22 cellular contexts compared by ENCODE assay signal in genomic region chr6:15369838-15370237, GRCh38.
A peak's percentile ranks its signal among the peaks of the same experiment; 100 is the strongest.
DNase-seq lines count a peak whose midpoint lies in the region; ATAC-seq lines count a peak whose summit lies in the region.
"Had no signal": no experiment of that assay in that cellular context is flagged by ENCODE, and none has a peak within 500 bp of the region (broad histone marks: within the 10 kb centered on the region; RNA-seq: fewer than 3 reads in every experiment).

No MANE protein-coding gene starts in this region.

- ATAC-seq in T-helper 17 cell: no peak
- ATAC-seq in naive B cell (ENCODE audit: low read depth in 2 of 2): no peak
- ATAC-seq in GM19324 (IDR thresholded peaks at IDR 0.05; ENCODE audit: low FRiP score, unreplicated experiment): no peak
- ATAC-seq: body of pancreas, gastrocnemius medialis, HCT116, pancreas, PC-3 had no signal

- H3K27me3 Mint-ChIP-seq in T-helper 17 cell: no peaks in the 10 kb centered on the region
- no peaks in the 10 kb centered on the region for H3K27me3 Mint-ChIP-seq in naive B cell
- H3K27me3 Mint-ChIP-seq: activated CD4-positive, alpha-beta T cell treated with anti-CD3 and anti-CD28 coated beads, Interleukin-2, amount 10 ng/mL, durations not matched to agents 7 days and 5 days had no signal

- peaks cover 9 to 24% (median 13%) of the 10 kb centered on the region in 11 experiments for H3K36me3 ChIP-seq in BLaER1 treated with 17β-estradiol and CSF1 and Interleukin-3, amounts not matched to agents 10 nM and 100 nM
- H3K36me3 ChIP-seq: colonic mucosa, gastrocnemius medialis, pancreas had no signal

- H3K9me3 ChIP-seq in BLaER1 treated with 17β-estradiol and CSF1 and Interleukin-3, amounts not matched to agents 10 nM and 100 nM (replicated peaks in 1 of 11): no peaks in the 10 kb centered on the region
- no peaks in the 10 kb centered on the region for H3K9me3 ChIP-seq in T-helper 17 cell (ENCODE audit: control insufficient read depth, low read length, poor library complexity, severe bottlenecking)
- H3K9me3 ChIP-seq: body of pancreas, colonic mucosa, gastrocnemius medialis, pancreas, testis had no signal

- H3K36me3 Mint-ChIP-seq in T-helper 17 cell (ENCODE audit: low read depth) (no peaks in the 10 kb centered on the region), naive B cell (peaks cover 0 to 7% of the 10 kb centered on the region in 2 donors)

- H3K27me3 ChIP-seq in BLaER1 treated with 17β-estradiol and CSF1 and Interleukin-3, amounts not matched to agents 10 nM and 100 nM: no peaks in the 10 kb centered on the region
- H3K27me3 ChIP-seq: body of pancreas, colonic mucosa, gastrocnemius medialis, pancreas, testis had no signal

- peak overlapping the region; percentile 48 for H3K27ac Mint-ChIP-seq in T-helper 17 cell
- peak overlapping the region in 5 of 6 donors; percentile 3 to 83 (median 6) for H3K27ac Mint-ChIP-seq in naive B cell
- H3K27ac Mint-ChIP-seq: activated CD4-positive, alpha-beta T cell treated with anti-CD3 and anti-CD28 coated beads, Interleukin-2, amount 10 ng/mL, durations not matched to agents 7 days and 5 days had no signal

- H3K4me2 ChIP-seq in BLaER1 treated with 17β-estradiol and CSF1 and Interleukin-3, amounts not matched to agents 10 nM and 100 nM: peak overlapping the region; percentile 52 to 90 (median 78)

- peak; percentile 19 for DNase-seq in EH (ENCODE audit: low read depth)
- DNase-seq in T-helper 17 cell: no peak
- DNase-seq in naive B cell: no peak
- DNase-seq in HK-2 (ENCODE audit: unreplicated experiment): no peak
- DNase-seq in NCI-H2029 (lab: John Stamatoyannopoulos, UW): no peak
- DNase-seq: activated CD4-positive, alpha-beta T cell treated with anti-CD3 and anti-CD28 coated beads, Interleukin-2, amount 10 ng/mL, durations not matched to agents 7 days and 5 days; activated CD8-positive, alpha-beta memory T cell treated with anti-CD3 and anti-CD28 coated beads, Interleukin-2, amount 50 U/mL, for 48 hours; activated naive CD4-positive, alpha-beta T cell treated with Interleukin-2 at 50 U/mL for 16 hours; body of pancreas; colonic mucosa; DMS79 treated with DMSO at 0.1 percent for 48 hours; gastrocnemius medialis; NCI-H187; NCI-H524 treated with DMSO at 0.1 percent for 48 hours; pancreas; PC-3; stimulated activated CD4-positive, alpha-beta T cell treated with anti-CD3 and anti-CD28 coated beads, Interleukin-2, amount 100 ng/mL, for 48 hours; testis had no signal

- H3K4me1 Mint-ChIP-seq in T-helper 17 cell (peaks cover 32% of the 10 kb centered on the region), naive B cell (peaks cover 46 to 66% (median 56%) of the 10 kb centered on the region in 3 donors)

- H3K4me3 Mint-ChIP-seq in T-helper 17 cell: no peak overlapping the region
- H3K4me3 Mint-ChIP-seq in naive B cell: peak overlapping the region in 2 of 8 donors; percentile 39 to 64
- H3K4me3 Mint-ChIP-seq: activated CD4-positive, alpha-beta T cell treated with anti-CD3 and anti-CD28 coated beads, Interleukin-2, amount 10 ng/mL, durations not matched to agents 7 days and 5 days had no signal

- peak overlapping the region in 9 of 11 experiments; percentile 9 to 56 (median 29); a peak in 12 of 22 replicates for H3K27ac ChIP-seq in BLaER1 treated with 17β-estradiol and CSF1 and Interleukin-3, amounts not matched to agents 10 nM and 100 nM
- H3K27ac ChIP-seq: body of pancreas, C4-2B, colonic mucosa, pancreas, testis had no signal

- H3K4me1 ChIP-seq in BLaER1 treated with 17β-estradiol and CSF1 and Interleukin-3, amounts not matched to agents 10 nM and 100 nM: peaks cover 82 to 99% (median 96%) of the 10 kb centered on the region in 10 experiments
- H3K4me1 ChIP-seq: testis had no signal

- peaks cover 43 to 98% (median 84%) of the 10 kb centered on the region in 11 experiments; a peak in 21 of 22 replicates for H4K20me1 ChIP-seq in BLaER1 treated with 17β-estradiol and CSF1 and Interleukin-3, amounts not matched to agents 10 nM and 100 nM

- no peak overlapping the region for H3K4me3 ChIP-seq in BLaER1 treated with 17β-estradiol and CSF1 and Interleukin-3, amounts not matched to agents 10 nM and 100 nM
- H3K4me3 ChIP-seq: body of pancreas, colonic mucosa, gastrocnemius medialis, pancreas, testis had no signal

- H3K9ac ChIP-seq in BLaER1 treated with 17β-estradiol and CSF1 and Interleukin-3, amounts not matched to agents 10 nM and 100 nM: peak overlapping the region in 3 of 11 experiments; percentile 6 to 12 (median 7); a peak in 2 of 22 replicates

- H3K9me3 Mint-ChIP-seq in naive B cell: no peaks in the 10 kb centered on the region
- H3K9me3 Mint-ChIP-seq: activated CD4-positive, alpha-beta T cell treated with anti-CD3 and anti-CD28 coated beads, Interleukin-2, amount 10 ng/mL, durations not matched to agents 7 days and 5 days had no signal
